ENCODE assay signal across 33 cellular contexts in the genomic region with DNA sequence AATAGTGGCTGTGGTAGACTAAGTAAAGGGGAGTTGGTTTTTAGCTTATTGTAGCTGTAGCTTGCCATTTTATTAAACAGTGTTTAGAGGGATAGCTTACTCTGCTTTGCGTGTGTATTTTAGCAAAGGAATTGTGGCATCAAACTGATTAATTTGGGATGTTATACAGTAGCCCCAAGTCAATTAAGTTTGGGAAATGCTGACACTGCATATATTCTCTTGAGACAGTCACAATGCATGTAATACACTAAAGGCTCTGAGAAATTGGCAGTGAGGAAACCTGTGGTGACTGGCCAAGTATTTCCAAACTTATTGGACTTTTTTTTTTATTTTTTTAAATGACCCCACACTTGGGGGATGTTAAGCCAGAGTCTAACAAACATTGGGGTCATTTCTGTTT.
"Had no signal": no experiment of that assay in that cellular context is flagged by ENCODE, and none has a peak within 500 bp of the region (broad histone marks: within the 10 kb centered on the region; RNA-seq: fewer than 3 reads in every experiment).

No MANE protein-coding gene starts in this region.

- ATAC-seq: activated CD8-positive, alpha-beta T cell treated with anti-CD3 and anti-CD28 coated beads for 36 hours; activated naive CD4-positive, alpha-beta T cell treated with anti-CD3 and anti-CD28 coated beads, Interleukin-2, amount 50 U/mL, for 72 hours; activated T-cell treated with anti-CD3 and anti-CD28 coated beads, Interleukin-2, amount 50 U/mL, for 4 hours; activated T-cell treated with anti-CD3 and anti-CD28 coated beads, Interleukin-2, amount 50 U/mL, for 72 hours; activated T-helper 17 cell treated with anti-CD3 and anti-CD28 coated beads, Interleukin-2, amount 50 U/mL, for 72 hours; body of pancreas had no signal

- H3K36me3 ChIP-seq: brain microvascular endothelial cell had no signal

- FAIRE-seq: astrocyte, TTC549 had no signal

- H3K9me3 ChIP-seq: adrenal gland, body of pancreas, breast epithelium had no signal

- H3K27ac ChIP-seq: adrenal gland, body of pancreas, brain microvascular endothelial cell, breast epithelium, VCaP had no signal

- H3K27me3 ChIP-seq: adrenal gland, body of pancreas, brain microvascular endothelial cell, breast epithelium had no signal

- H3K4me3 ChIP-seq: adrenal gland, body of pancreas, breast epithelium had no signal

- H3K4me1 ChIP-seq: adrenal gland, body of pancreas, breast epithelium had no signal

- DNase-seq: activated B cell treated with CpG ODN at 0.5 μM for 24 hours; activated CD4-positive, alpha-beta memory T cell treated with anti-CD3 and anti-CD28 coated beads for 36 hours; activated CD4-positive, alpha-beta T cell treated with anti-CD3 and anti-CD28 coated beads for 4 hours; activated CD4-positive, alpha-beta T cell treated with anti-CD3 and anti-CD28 coated beads, Interleukin-2, amount 10 ng/mL, durations not matched to agents 24 days and 14 days; activated CD4-positive, alpha-beta T cell treated with anti-CD3 and anti-CD28 coated beads, Interleukin-2, amount 50 U/mL, for 1 hour; activated CD4-positive, alpha-beta T cell treated with anti-CD3 and anti-CD28 coated beads, Interleukin-2, amount 50 U/mL, for 4 hours; activated CD4-positive, CD25-positive, alpha-beta regulatory T cell treated with anti-CD3 and anti-CD28 coated beads, Interleukin-2, amount 50 U/mL, for 72 hours; activated CD8-positive, alpha-beta memory T cell treated with anti-CD3 and anti-CD28 coated beads, Interleukin-2, amount 50 U/mL, for 4 hours; activated CD8-positive, alpha-beta T cell treated with anti-CD3 and anti-CD28 coated beads for 36 hours; activated effector memory CD4-positive, alpha-beta T cell treated with anti-CD3 and anti-CD28 coated beads, Interleukin-2, amount 50 U/mL, for 16 hours; activated gamma-delta T cell treated with Interleukin-2 at 50 U/mL for 16 hours; activated naive CD4-positive, alpha-beta T cell; activated naive CD4-positive, alpha-beta T cell treated with anti-CD3 and anti-CD28 coated beads for 36 hours; activated naive CD4-positive, alpha-beta T cell treated with anti-CD3 and anti-CD28 coated beads, Interleukin-2, amount 50 U/mL, for 16 hours; activated naive CD8-positive, alpha-beta T cell treated with anti-CD3 and anti-CD28 coated beads for 36 hours; activated T-cell treated with anti-CD3 and anti-CD28 coated beads for 4 hours; activated T-cell treated with anti-CD3 and anti-CD28 coated beads, Interleukin-2, amount 50 U/mL, for 1 hour; activated T-cell treated with anti-CD3 and anti-CD28 coated beads, Interleukin-2, amount 50 U/mL, for 4 hours; activated T-cell treated with anti-CD3 and anti-CD28 coated beads, Interleukin-2, amount 50 U/mL, for 72 hours; adrenal gland; amniotic stem cell; aorta; body of pancreas; brain microvascular endothelial cell; central memory CD4-positive, alpha-beta T cell; T-helper 2 cell; T-helper 9 cell had no signal
